Comparison of ENCODE assay signal across 17 cellular contexts in genomic region chr2:45027051-45027450, GRCh38. TPM values are rescaled to one million over a fixed set of nuclear protein-coding genes. Genes with fewer than 3 reads are reported as not detected.
DNase-seq lines count a peak whose midpoint lies in the region; TF ChIP-seq lines count a peak whose summit lies in the region.
"Had no signal": no experiment of that assay in that cellular context is flagged by ENCODE, and none has a peak within 500 bp of the region (broad histone marks: within the 10 kb centered on the region; RNA-seq: fewer than 3 reads in every experiment).

No MANE protein-coding gene starts in this region.

- no peaks in the 10 kb centered on the region for H3K9me3 ChIP-seq in prostate gland
- H3K9me3 ChIP-seq: Caco-2, HAP-1 had no signal

- peak; percentile 53 for DNase-seq in EH (ENCODE audit: low read depth)
- DNase-seq in M059J (ENCODE audit: low read depth) = peak; percentile 44
- peak; percentile 35 for DNase-seq in coronary artery (ENCODE audit: low spot score)
- DNase-seq in renal cortical epithelial cell (ENCODE audit: low read depth) = peak; percentile 33
- DNase-seq in prostate gland (ENCODE audit: low spot score) = no peak
- DNase-seq in NCI-H446 (lab: John Stamatoyannopoulos, UW) = no peak
- no peak for DNase-seq in NCI-H2227 treated with DMSO at 0.1 percent for 48 hours (lab: John Stamatoyannopoulos, UW)
- DNase-seq: C1 segment of cervical spinal cord; Caco-2; CD4-positive, CD25-positive, alpha-beta regulatory T cell; GM23248 had no signal

- intact Hi-C loops in prostate gland (cut with DNase I) = no loop called here

- WGBS in prostate gland = 83% methylated on average over 4 of the region's 4 CpGs

- H3K36me3 ChIP-seq in prostate gland = no peaks in the 10 kb centered on the region
- H3K36me3 ChIP-seq: HAP-1 had no signal

- no peaks in the 10 kb centered on the region for H3K4me1 ChIP-seq in prostate gland (replicated peaks)
- H3K4me1 ChIP-seq: Caco-2 had no signal

- H3K4me3 ChIP-seq in coronary artery (no peak overlapping the region), prostate gland (no peak overlapping the region)
- H3K4me3 ChIP-seq: GM12878, GM23248, HAP-1 had no signal

- H3K27ac ChIP-seq in coronary artery = no peak overlapping the region
- H3K27ac ChIP-seq in prostate gland = no peak overlapping the region
- H3K27ac ChIP-seq: GM23248 had no signal

- TF ChIP-seq POLR2A in prostate gland (IDR thresholded peaks at IDR 0.05) = no peak

- no peak for TF ChIP-seq CTCF in coronary artery (IDR thresholded peaks at IDR 0.05)
- no peak for TF ChIP-seq CTCF in prostate gland (IDR thresholded peaks at IDR 0.05)

- no peaks in the 10 kb centered on the region for H3K27me3 ChIP-seq in prostate gland (replicated peaks; ENCODE audit: insufficient read depth)

RNA-seq across cellular contexts. Expression of gene SIX2, which starts 17.8 kb away (rescaled TPM):
- total RNA-seq in M059J (2014; rRNA removed; shearing (Covaris generic)) = 0.37 TPM in 1 of 2 replicates, not detected in the other
- total RNA-seq in renal cortical epithelial cell = 0.05 and 0.35 TPM in 2 replicates
- total RNA-seq in prostate gland = 1 to 10 TPM; 1.8 to 5.1 TPM
- total RNA-seq: A172; B cell; CD4-positive, CD25-positive, alpha-beta regulatory T cell; G401; GM12878; GM23248; HT-29 had no signal

Comparison
In these comparisons a context has a peak if more than half of its experiments do, and no peak if none do; other contexts are left out.
1. DNase-seq: peak in EH (single experiment), M059J (single experiment), coronary artery (single experiment) and renal cortical epithelial cell (single experiment); none in prostate gland (single experiment), NCI-H446 (0 of 2) and NCI-H2227 treated with DMSO at 0.1 percent for 48 hours (single experiment).